ENCODE assay signal across 17 cellular contexts in genomic region chr15:81190922-81191507, GRCh38. TPM values are rescaled to one million over a fixed set of nuclear protein-coding genes. Genes with fewer than 3 reads are reported as not detected.
A peak's percentile ranks its signal among the peaks of the same experiment; 100 is the strongest.
DNase-seq lines count a peak whose midpoint lies in the region; ATAC-seq and TF ChIP-seq lines count a peak whose summit lies in the region.
"Had no signal": no experiment of that assay in that cellular context is flagged by ENCODE, and none has a peak within 500 bp of the region (broad histone marks: within the 10 kb centered on the region; RNA-seq: fewer than 3 reads in every experiment).

No MANE protein-coding gene starts in this region.

- no peak overlapping the region for H3K4me3 Mint-ChIP-seq in neural progenitor cell

- H3K27ac Mint-ChIP-seq in neural progenitor cell = no peak overlapping the region

- H3K79me2 ChIP-seq in neural progenitor cell (ENCODE audit: low read depth) = no peaks in the 10 kb centered on the region

- no peaks in the 10 kb centered on the region for H4K20me1 ChIP-seq in neural progenitor cell (ENCODE audit: low read depth)

- H3K9ac ChIP-seq in mucosa of rectum (ENCODE audit: low read depth in 1 of 2, low read length in 2 of 2) (no peak overlapping the region), neural progenitor cell (no peak overlapping the region)

- H3K36me3 ChIP-seq in Peyer's patch (no peaks in the 10 kb centered on the region), mucosa of rectum (ENCODE audit: control insufficient read depth in 2 of 2, insufficient read depth in 2 of 2, low read length in 2 of 2) (no peaks in the 10 kb centered on the region), thyroid gland (no peaks in the 10 kb centered on the region), neural progenitor cell (no peaks in the 10 kb centered on the region)
- H3K36me3 ChIP-seq: neutrophil, right lobe of liver, SJSA1 had no signal

- H3K27me3 Mint-ChIP-seq in neural progenitor cell (ENCODE audit: insufficient read depth, low read depth) = peaks cover 5% of the 10 kb centered on the region

- H3K27me3 ChIP-seq in Peyer's patch = no peaks in the 10 kb centered on the region
- no peaks in the 10 kb centered on the region for H3K27me3 ChIP-seq in mucosa of rectum (ENCODE audit: control insufficient read depth in 2 of 2, insufficient read depth in 2 of 2, low read length in 2 of 2)
- no peaks in the 10 kb centered on the region for H3K27me3 ChIP-seq in thyroid gland
- H3K27me3 ChIP-seq in dorsolateral prefrontal cortex = no peaks in the 10 kb centered on the region
- no peaks in the 10 kb centered on the region for H3K27me3 ChIP-seq in neural progenitor cell
- H3K27me3 ChIP-seq: neutrophil, right lobe of liver, SJSA1 had no signal

- no peaks in the 10 kb centered on the region for H3F3A ChIP-seq in neural progenitor cell (ENCODE audit: low read depth)

- no peak overlapping the region for H3K4me2 ChIP-seq in neural progenitor cell

- TF ChIP-seq POLR2A in Peyer's patch (IDR thresholded peaks at IDR 0.05) (no peak), thyroid gland (IDR thresholded peaks at IDR 0.05) (no peak)

- peaks cover 9% of the 10 kb centered on the region for H3K4me1 Mint-ChIP-seq in neural progenitor cell

- no peak overlapping the region for H3K4me3 ChIP-seq in Peyer's patch
- no peak overlapping the region for H3K4me3 ChIP-seq in mucosa of rectum (ENCODE audit: low read length in 2 of 2)
- no peak overlapping the region for H3K4me3 ChIP-seq in thyroid gland (replicated peaks in 1 of 3)
- H3K4me3 ChIP-seq in dorsolateral prefrontal cortex = no peak overlapping the region
- no peak overlapping the region for H3K4me3 ChIP-seq in neural progenitor cell
- H3K4me3 ChIP-seq: right lobe of liver, SJSA1 had no signal

- H2AFZ ChIP-seq in neural progenitor cell (replicated peaks) = no peak overlapping the region

- WGBS in thyroid gland, 2 donors = 81 to 95% methylated on average over 3 of the region's 3 CpGs

- TF ChIP-seq CTCF in Peyer's patch (IDR thresholded peaks at IDR 0.05) = no peak
- TF ChIP-seq CTCF in thyroid gland (IDR thresholded peaks at IDR 0.05) = no peak
- no peak for TF ChIP-seq CTCF in dorsolateral prefrontal cortex (IDR thresholded peaks at IDR 0.05 in 54 of 56, conservative IDR thresholded peaks at IDR 0.05 in 2 of 56; ENCODE audit: low read depth in 1 of 56, partially characterized antibody in 56 of 56)
- TF ChIP-seq CTCF in neural progenitor cell (IDR thresholded peaks at IDR 0.05) = no peak

- no peaks in the 10 kb centered on the region for H3K9me3 Mint-ChIP-seq in neural progenitor cell

- no peak for ATAC-seq in stimulated activated naive CD8-positive, alpha-beta T cell treated with anti-CD3 and anti-CD28 coated beads, Interleukin-15, Interleukin-2, amounts not matched to agents 100 U/mL and 50 U/mL, for 24 hours
- no peak for ATAC-seq in HG02610 (IDR thresholded peaks at IDR 0.05; ENCODE audit: unreplicated experiment)
- ATAC-seq: activated CD4-positive, CD25-positive, alpha-beta regulatory T cell treated with anti-CD3 and anti-CD28 coated beads, Interleukin-2, amount 50 U/mL, for 24 hours; right lobe of liver had no signal

- H3K27ac ChIP-seq in Peyer's patch = peak overlapping the region in 3 of 4 donors; percentile 13 to 70 (median 61)
- peak overlapping the region; percentile 7 to 48 for H3K27ac ChIP-seq in mucosa of rectum (ENCODE audit: low read depth in 2 of 2, low read length in 2 of 2)
- H3K27ac ChIP-seq in thyroid gland = peak overlapping the region in 2 of 3 donors; percentile 3 to 24
- H3K27ac ChIP-seq in dorsolateral prefrontal cortex = no peak overlapping the region
- H3K27ac ChIP-seq in neural progenitor cell = no peak overlapping the region
- H3K27ac ChIP-seq: neutrophil, SJSA1 had no signal

- H3K36me3 Mint-ChIP-seq in neural progenitor cell = no peaks in the 10 kb centered on the region

- DNase-seq in Peyer's patch = no peak
- peak; percentile 54 for DNase-seq in fibroblast of gingiva (ENCODE audit: low read depth)
- no peak for DNase-seq in thyroid gland
- no peak for DNase-seq in stimulated activated naive CD8-positive, alpha-beta T cell treated with anti-CD3 and anti-CD28 coated beads, Interleukin-15, Interleukin-2, amounts not matched to agents 100 U/mL and 50 U/mL, for 24 hours
- DNase-seq in dorsolateral prefrontal cortex = no peak
- DNase-seq in neural progenitor cell (ENCODE audit: low spot score) = no peak
- DNase-seq: effector memory CD4-positive, alpha-beta T cell; kidney glomerular epithelial cell; NCI-H526 treated with DMSO at 0.1 percent for 48 hours; right lobe of liver; stimulated activated CD4-positive, alpha-beta T cell treated with anti-CD3 and anti-CD28 coated beads, Interleukin-2, amount 100 ng/mL, for 24 hours had no signal

- intact Hi-C loops in thyroid gland (cut with DNase I) (no loop called here), dorsolateral prefrontal cortex (cut with DNase I) (no loop called here)

- H3K9me3 ChIP-seq in Peyer's patch (no peaks in the 10 kb centered on the region), mucosa of rectum (ENCODE audit: control insufficient read depth in 2 of 2, low read length in 2 of 2) (no peaks in the 10 kb centered on the region), thyroid gland (no peaks in the 10 kb centered on the region), neural progenitor cell (ENCODE audit: low read depth) (no peaks in the 10 kb centered on the region)
- H3K9me3 ChIP-seq: neutrophil, right lobe of liver, SJSA1 had no signal

- no peaks in the 10 kb centered on the region for H3K4me1 ChIP-seq in Peyer's patch
- no peaks in the 10 kb centered on the region for H3K4me1 ChIP-seq in mucosa of rectum (ENCODE audit: control insufficient read depth in 2 of 2, insufficient read depth in 2 of 2, low read length in 2 of 2)
- H3K4me1 ChIP-seq in thyroid gland = peaks cover 9 to 12% of the 10 kb centered on the region in 2 donors
- peaks cover 15% of the 10 kb centered on the region for H3K4me1 ChIP-seq in neural progenitor cell
- H3K4me1 ChIP-seq: right lobe of liver had no signal

RNA-seq across cellular contexts. Expression of gene IL16, which starts 5.7 kb away (rescaled TPM):
- 100 to 1,000 TPM in 1 of 4 donors, 10 to 100 TPM in 1, 1 to 10 TPM in 2; 6.3 to 115 (median 11.6) TPM for total RNA-seq in Peyer's patch
- 10 to 100 TPM in 2 of 4 donors, 1 to 10 TPM in 2; 4.9 to 11.5 (median 8.4) TPM for total RNA-seq in thyroid gland
- 10 to 100 TPM in 5 of 120 experiments, 1 to 10 TPM in 115; 1.3 to 13.1 (median 5.4) TPM for total RNA-seq in dorsolateral prefrontal cortex
- 0.09 TPM in 1 of 2 replicates, not detected in the other for total RNA-seq in neural progenitor cell (ENCODE audit: low replicate concordance)
- total RNA-seq: SJSA1 had no signal

RNA-seq across cellular contexts. Expression of gene CFAP161, which starts 56.9 kb away (rescaled TPM):
- total RNA-seq in Peyer's patch (1 to 10 TPM in 1 of 4 donors, not detected in 3; 6.6 TPM), thyroid gland (under 1 TPM in 3 of 4 donors, not detected in 1; 0.56 to 0.81 (median 0.78) TPM), dorsolateral prefrontal cortex (1 to 10 TPM in 102 of 120 experiments, under 1 TPM in 18; 0.40 to 7.5 (median 1.8) TPM), neural progenitor cell (ENCODE audit: low replicate concordance) (1.9 TPM in 1 of 2 replicates, not detected in the other)
- total RNA-seq: activated CD8-positive, alpha-beta memory T cell treated with anti-CD3 and anti-CD28 coated beads for 36 hours; SJSA1 had no signal

Comparison
In these comparisons a context has a peak if more than half of its experiments do, and no peak if none do; other contexts are left out.
1. H3K27ac ChIP-seq: peak in Peyer's patch (3 of 4), mucosa of rectum (2 of 2) and thyroid gland (2 of 3); none in dorsolateral prefrontal cortex (0 of 59) and neural progenitor cell (single experiment).